9 cellular contexts compared by ENCODE assay signal in the genomic region with DNA sequence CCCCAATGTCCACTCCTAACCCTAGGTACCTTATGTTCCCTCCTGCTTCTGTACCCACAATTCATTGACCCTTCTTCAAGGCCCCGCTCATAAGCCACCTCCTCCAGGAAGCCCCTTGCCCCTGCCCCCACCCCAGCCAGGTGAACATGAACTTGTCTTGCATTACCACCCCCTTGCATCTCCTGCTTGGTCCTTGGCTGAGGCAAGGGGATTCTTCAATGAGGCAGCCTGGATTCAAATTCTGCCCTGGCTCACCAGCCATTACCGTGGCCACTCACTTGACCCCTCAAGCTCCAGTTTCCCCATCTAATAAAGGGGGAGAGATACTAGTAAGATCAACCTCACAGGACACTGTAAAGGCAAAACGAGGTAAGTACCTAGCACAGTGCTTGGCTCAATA.
"Had no signal": no experiment of that assay in that cellular context is flagged by ENCODE, and none has a peak within 500 bp of the region (broad histone marks: within the 10 kb centered on the region; RNA-seq: fewer than 3 reads in every experiment).

No MANE protein-coding gene starts in this region.

- H2AFZ ChIP-seq: GM23248, GM23338 had no signal

- H3K9ac ChIP-seq: GM23248 had no signal

- H3K9me3 Mint-ChIP-seq: GM23338, H9 had no signal

- H3K36me3 ChIP-seq: HAP-1 had no signal

- ATAC-seq: GM23338, HCT116 had no signal

- DNase-seq: GM23248, GOT3, H7, H9, HCEC 1CT, HFFc6 had no signal

- H3K4me3 Mint-ChIP-seq: GM23338, H9, HFFc6 had no signal

- H3K4me1 ChIP-seq: HAP-1 had no signal

- H3K4me3 ChIP-seq: GM23248, GM23338, HAP-1 had no signal

- H3K27ac Mint-ChIP-seq: GM23338, HFFc6 had no signal

- H3K27ac ChIP-seq: GM23248 had no signal

- H3K4me2 ChIP-seq: GM23338 had no signal

- H3K9me3 ChIP-seq: HAP-1 had no signal
